In genomic region chr20:17938889-17939619, GRCh38 we compare ENCODE assay signal across 8 cellular contexts. TPM values are rescaled to one million over a fixed set of nuclear protein-coding genes. Genes with fewer than 3 reads are reported as not detected.
DNase-seq lines count a peak whose midpoint lies in the region; ATAC-seq, FAIRE-seq and TF ChIP-seq lines count a peak whose summit lies in the region.

No MANE protein-coding gene starts in this region.

- H3K9me3 Mint-ChIP-seq in IgD-negative memory B cell, result no peaks in the 10 kb centered on the region
- H3K9me3 Mint-ChIP-seq in activated naive CD4-positive, alpha-beta T cell treated with anti-CD3 and anti-CD28 coated beads, Interleukin-2, amount 10 ng/mL, durations not matched to agents 7 days and 5 days, result no peaks in the 10 kb centered on the region

- peak overlapping the region in 2 of 3 donors; percentile 54 to 59 for H3K27ac Mint-ChIP-seq in IgD-negative memory B cell
- peak overlapping the region; percentile 64 for H3K27ac Mint-ChIP-seq in activated naive CD4-positive, alpha-beta T cell treated with anti-CD3 and anti-CD28 coated beads, Interleukin-2, amount 10 ng/mL, durations not matched to agents 7 days and 5 days

- H3K9me3 ChIP-seq in heart right ventricle (no peaks in the 10 kb centered on the region), psoas muscle (no peaks in the 10 kb centered on the region)

- intact Hi-C loops in heart right ventricle (cut with DNase I), result loop anchor here in 3 of 10 donors (5.0 to 10.0 kb wide), 3 partner anchors 42 to 434 kb away; partner anchors contain the start of gene RRBP1 (in 1 of the 3)
- intact Hi-C loops in psoas muscle (cut with DNase I), result loop anchor here in 1 of 2 donors (2.0 to 5.0 kb wide), 3 partner anchors 42 to 402 kb away; no protein-coding TSS in a partner anchor

- CTCF ChIA-PET in activated naive CD4-positive, alpha-beta T cell treated with anti-CD3 and anti-CD28 coated beads, Interleukin-2, amount 10 ng/mL, durations not matched to agents 7 days and 5 days (lab: Charles Lee), result interaction anchor here (0.8 to 3.0 kb wide), 19 partner anchors 9 to 435 kb away, joined by 3 to 15 read pairs (median 3); partner anchors contain the start of gene BFSP1

- H3K36me3 ChIP-seq in heart right ventricle (peaks cover 0 to 38% (median 22%) of the 10 kb centered on the region in 9 donors), psoas muscle (ENCODE audit: insufficient read depth in 1 of 2, low read depth in 1 of 2) (peaks cover 5 to 39% of the 10 kb centered on the region in 2 donors)

- H3K4me3 ChIP-seq in heart right ventricle (no peak overlapping the region), psoas muscle (no peak overlapping the region)

- H3K4me3 Mint-ChIP-seq in IgD-negative memory B cell, result peak overlapping the region in 3 of 4 donors; percentile 8 to 80 (median 77)
- H3K4me3 Mint-ChIP-seq in activated naive CD4-positive, alpha-beta T cell treated with anti-CD3 and anti-CD28 coated beads, Interleukin-2, amount 10 ng/mL, durations not matched to agents 7 days and 5 days, result no peak overlapping the region

- peak; percentile 66 for ATAC-seq in GM21717 (IDR thresholded peaks at IDR 0.05; ENCODE audit: unreplicated experiment)
- ATAC-seq in heart right ventricle, result peak; percentile 63 to 87 (median 76)
- peak; percentile 77 to 88 (median 84) for ATAC-seq in psoas muscle

- H3K27me3 ChIP-seq in heart right ventricle, result no peaks in the 10 kb centered on the region
- H3K27me3 ChIP-seq in psoas muscle (ENCODE audit: insufficient read depth in 3 of 3, low read length in 2 of 3), result no peaks in the 10 kb centered on the region

- peaks cover 18 to 22% (median 19%) of the 10 kb centered on the region in 3 donors for H3K4me1 Mint-ChIP-seq in IgD-negative memory B cell
- peaks cover 20% of the 10 kb centered on the region for H3K4me1 Mint-ChIP-seq in activated naive CD4-positive, alpha-beta T cell treated with anti-CD3 and anti-CD28 coated beads, Interleukin-2, amount 10 ng/mL, durations not matched to agents 7 days and 5 days

- no peaks in the 10 kb centered on the region for H3K27me3 Mint-ChIP-seq in IgD-negative memory B cell
- no peaks in the 10 kb centered on the region for H3K27me3 Mint-ChIP-seq in activated naive CD4-positive, alpha-beta T cell treated with anti-CD3 and anti-CD28 coated beads, Interleukin-2, amount 10 ng/mL, durations not matched to agents 7 days and 5 days

- TF ChIP-seq CTCF in heart right ventricle (IDR thresholded peaks at IDR 0.05) (peak; percentile 81 to 94 (median 89)), psoas muscle (IDR thresholded peaks at IDR 0.05) (peak; percentile 90)

- H3K27ac ChIP-seq in heart right ventricle, result peak overlapping the region in 2 of 10 donors; percentile 29 to 54
- peak overlapping the region; percentile 38 for H3K27ac ChIP-seq in psoas muscle

- in situ Hi-C loops in G401 (cut with HindIII; ENCODE audit: low sequenced_read_pairs), result no loop called here

- 19 to 23% methylated on average over 13 of the region's 13 CpGs for WGBS in heart right ventricle, 2 donors
- 6 to 14% (median 10%) methylated on average over 13 of the region's 13 CpGs for WGBS in psoas muscle, 3 donors

- H3K36me3 Mint-ChIP-seq in IgD-negative memory B cell, result peaks cover 11% of the 10 kb centered on the region
- peaks cover 32% of the 10 kb centered on the region for H3K36me3 Mint-ChIP-seq in activated naive CD4-positive, alpha-beta T cell treated with anti-CD3 and anti-CD28 coated beads, Interleukin-2, amount 10 ng/mL, durations not matched to agents 7 days and 5 days

- peak; percentile 74 for DNase-seq in G401 (ENCODE audit: low spot score)
- peak; percentile 23 for DNase-seq in RCC 7860 (ENCODE audit: low spot score)
- peak; percentile 69 for DNase-seq in activated naive CD4-positive, alpha-beta T cell treated with anti-CD3 and anti-CD28 coated beads, Interleukin-2, amount 10 ng/mL, durations not matched to agents 7 days and 5 days
- DNase-seq in heart right ventricle, result peak; percentile 55 to 57
- peak; percentile 60 to 80 for DNase-seq in psoas muscle
- DNase-seq in GOT3 (lab: John Stamatoyannopoulos, UW), result no peak

- H3K4me1 ChIP-seq in heart right ventricle (peaks cover 3 to 54% (median 33%) of the 10 kb centered on the region in 9 donors), psoas muscle (peaks cover 27% of the 10 kb centered on the region)

- no peak for FAIRE-seq in RCC 7860 (lab: Jason Lieb, UNC)

RNA-seq across cellular contexts. Expression of gene SNX5, which starts 29.5 kb away (rescaled TPM):
- 150 and 169 TPM in 2 replicates for total RNA-seq in G401 (2014; rRNA removed; shearing (Covaris generic))
- polyA plus RNA-seq in IgD-negative memory B cell (103 TPM), heart right ventricle (10 to 100 TPM; 29.0 to 55.5 TPM), psoas muscle (100 to 1,000 TPM in 1 of 3 donors, 10 to 100 TPM in 2; 82.7 to 113 (median 89.6) TPM)
- total RNA-seq in heart right ventricle (10 to 100 TPM; 41.6 to 59.1 (median 47.3) TPM), psoas muscle (10 to 100 TPM; 59.8 to 81.3 (median 69.7) TPM)

RNA-seq across cellular contexts. Expression of gene MGME1, which starts 29.8 kb away (rescaled TPM):
- 20.9 and 34.5 TPM in 2 replicates for total RNA-seq in G401 (2014; rRNA removed; shearing (Covaris generic))
- polyA plus RNA-seq in IgD-negative memory B cell (29.2 TPM), heart right ventricle (10 to 100 TPM in 1 of 2 donors, 1 to 10 TPM in 1; 6.0 to 14.1 TPM), psoas muscle (10 to 100 TPM in 1 of 3 donors, 1 to 10 TPM in 2; 4.3 to 13.4 (median 6.8) TPM)
- total RNA-seq in heart right ventricle (10 to 100 TPM in 8 of 10 donors, 1 to 10 TPM in 2; 9.7 to 16.0 (median 12.9) TPM), psoas muscle (10 to 100 TPM in 2 of 4 donors, 1 to 10 TPM in 2; 8.6 to 21.8 (median 12.2) TPM)
